In genomic region chr1:51728611-51729155, GRCh38 we compare ENCODE assay signal across 8 cellular contexts.
A peak's percentile ranks its signal among the peaks of the same experiment; 100 is the strongest.
DNase-seq lines count a peak whose midpoint lies in the region; ATAC-seq and TF ChIP-seq lines count a peak whose summit lies in the region.

No MANE protein-coding gene starts in this region.

- no peak for TF ChIP-seq CTCF in osteoblast (IDR thresholded peaks at IDR 0.05; ENCODE audit: extremely low read depth, low read depth, low read length)

- H4K20me1 ChIP-seq in osteoblast (ENCODE audit: insufficient read depth, low read length) = peaks cover 21% of the 10 kb centered on the region

- H3K4me2 ChIP-seq in osteoblast (ENCODE audit: insufficient read depth, low read length) = peak overlapping the region; percentile 98

- no peaks in the 10 kb centered on the region for H3K36me3 ChIP-seq in effector memory CD4-positive, alpha-beta T cell (ENCODE audit: control insufficient read depth, insufficient read depth, low read length)
- no peaks in the 10 kb centered on the region for H3K36me3 ChIP-seq in osteoblast (ENCODE audit: insufficient read depth, low read length)

- ATAC-seq in HG02970 (IDR thresholded peaks at IDR 0.05; ENCODE audit: low FRiP score, unreplicated experiment) (no peak), GM18909 (IDR thresholded peaks at IDR 0.05; ENCODE audit: poor library complexity, unreplicated experiment) (no peak), GM18519 (IDR thresholded peaks at IDR 0.05; ENCODE audit: low FRiP score, unreplicated experiment) (no peak)

- H3K27me3 ChIP-seq in effector memory CD4-positive, alpha-beta T cell (replicated peaks; ENCODE audit: control insufficient read depth, insufficient read depth, low read length, poor library complexity, severe bottlenecking) = no peaks in the 10 kb centered on the region
- no peaks in the 10 kb centered on the region for H3K27me3 ChIP-seq in osteoblast (ENCODE audit: insufficient read depth, low read length)

- peaks cover 10% of the 10 kb centered on the region for H3K4me1 ChIP-seq in effector memory CD4-positive, alpha-beta T cell (ENCODE audit: control insufficient read depth, insufficient read depth, low read length, poor library complexity, severe bottlenecking)
- peaks cover 14% of the 10 kb centered on the region for H3K4me1 ChIP-seq in osteoblast (ENCODE audit: insufficient read depth, low read length)

- DNase-seq in DMS53 (lab: John Stamatoyannopoulos, UW) (peak; percentile 71), NCI-H69 (lab: John Stamatoyannopoulos, UW) (peak; percentile 31), osteoblast (ENCODE audit: insufficient read length, low spot score, missing footprints) (no peak), nucleus accumbens (lab: John Stamatoyannopoulos, UW) (no peak)
- DNase-seq in effector memory CD4-positive, alpha-beta T cell = no peak

- peak overlapping the region; percentile 56 for H3K27ac ChIP-seq in effector memory CD4-positive, alpha-beta T cell (ENCODE audit: insufficient read depth, low read length, poor library complexity, severe bottlenecking)
- peak overlapping the region; percentile 58 for H3K27ac ChIP-seq in osteoblast (ENCODE audit: low read depth, low read length)

- H2AFZ ChIP-seq in osteoblast (ENCODE audit: low read length) = peak overlapping the region; percentile 78

- peaks cover 56% of the 10 kb centered on the region for H3K79me2 ChIP-seq in osteoblast (ENCODE audit: insufficient read depth, low read length)

- peak overlapping the region; percentile 83 for H3K4me3 ChIP-seq in effector memory CD4-positive, alpha-beta T cell (ENCODE audit: insufficient read depth, low read depth, low read length, poor library complexity, severe bottlenecking)
- peak overlapping the region; percentile 87 for H3K4me3 ChIP-seq in osteoblast (ENCODE audit: insufficient read depth, low read length)

- no peaks in the 10 kb centered on the region for H3K9me3 ChIP-seq in effector memory CD4-positive, alpha-beta T cell (ENCODE audit: control insufficient read depth, low read length)
- no peaks in the 10 kb centered on the region for H3K9me3 ChIP-seq in osteoblast (ENCODE audit: low read depth, low read length)

Comparison
In these comparisons a context has a peak if more than half of its experiments do, and no peak if none do; other contexts are left out.
1. DNase-seq: peak in DMS53 (single experiment) and NCI-H69 (single experiment); none in effector memory CD4-positive, alpha-beta T cell (0 of 3), osteoblast (single experiment) and nucleus accumbens (0 of 56).